In the genomic region with DNA sequence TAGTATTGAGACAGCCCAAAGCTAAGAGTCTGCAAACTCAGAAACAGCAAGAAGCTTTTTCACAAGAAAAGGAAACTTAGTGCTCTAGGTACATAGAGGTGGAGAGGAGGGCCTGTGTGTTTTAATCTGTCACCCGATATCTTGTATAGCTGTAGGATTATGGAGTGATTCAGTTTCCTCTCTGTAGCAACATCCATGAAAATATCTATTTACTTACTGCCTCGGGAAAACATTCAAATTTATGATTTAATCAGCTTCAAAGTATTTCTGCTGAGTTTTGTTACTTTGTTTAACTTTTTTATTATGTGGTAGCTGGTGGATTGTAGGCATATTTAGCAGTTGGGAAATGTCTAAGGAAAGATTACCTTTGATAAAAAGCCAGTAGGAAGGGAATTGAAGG, we compare ENCODE assay signal across 10 cellular contexts.
DNase-seq lines count a peak whose midpoint lies in the region; ATAC-seq, FAIRE-seq and TF ChIP-seq lines count a peak whose summit lies in the region.
"Had no signal": no experiment of that assay in that cellular context is flagged by ENCODE, and none has a peak within 500 bp of the region (broad histone marks: within the 10 kb centered on the region; RNA-seq: fewer than 3 reads in every experiment).

No MANE protein-coding gene starts in this region.

- H3K27me3 ChIP-seq in bronchial epithelial cell (ENCODE audit: control insufficient read depth, insufficient read depth, low read length), result no peaks in the 10 kb centered on the region

- H3K4me1 Mint-ChIP-seq in nephron, result peaks cover 46% of the 10 kb centered on the region

- H3K36me3 ChIP-seq in bronchial epithelial cell (ENCODE audit: control insufficient read depth, insufficient read depth, low read length), result no peaks in the 10 kb centered on the region

- FAIRE-seq in bronchial epithelial cell (lab: Jason Lieb, UNC) (no peak), GM12892 (lab: Jason Lieb, UNC) (no peak)

- H3K4me3 ChIP-seq in bronchial epithelial cell (ENCODE audit: low read depth, low read length), result no peak overlapping the region

- no peaks in the 10 kb centered on the region for H3K36me3 Mint-ChIP-seq in nephron (ENCODE audit: low read depth)

- ATAC-seq in GM21737 (IDR thresholded peaks at IDR 0.05; ENCODE audit: unreplicated experiment), result no peak

- H3K27ac Mint-ChIP-seq in nephron, result peak overlapping the region; percentile 78 to 95 (median 88)

- TF ChIP-seq CTCF in bronchial epithelial cell (IDR thresholded peaks at IDR 0.05; ENCODE audit: insufficient read depth, low read length, severe bottlenecking) (no peak), nephron (IDR thresholded peaks at IDR 0.05; ENCODE audit: unreplicated experiment in 3 of 3) (no peak)

- no peak for TF ChIP-seq POLR2A in GM12892 (IDR thresholded peaks at IDR 0.05; ENCODE audit: low read depth, low read length)

- no peaks in the 10 kb centered on the region for H3K9me3 Mint-ChIP-seq in nephron

- no peak overlapping the region for H3K4me3 Mint-ChIP-seq in nephron

- peak; percentile 17 for DNase-seq in DMS 273 (lab: John Stamatoyannopoulos, UW; ENCODE audit: unreplicated experiment)
- DNase-seq in DMS 273 treated with DMSO at 0.1 percent for 48 hours (lab: John Stamatoyannopoulos, UW), result no peak
- DNase-seq in NCI-H146 treated with DMSO at 0.1 percent for 48 hours (lab: John Stamatoyannopoulos, UW; ENCODE audit: unreplicated experiment), result peak; percentile 63
- DNase-seq in bronchial epithelial cell (ENCODE audit: low read depth), result peak; percentile 88
- no peak for DNase-seq in GM12892 (ENCODE audit: insufficient read length)
- DNase-seq in LoVo (ENCODE audit: low spot score), result no peak
- DNase-seq: activated CD4-positive, CD25-positive, alpha-beta regulatory T cell treated with anti-CD3 and anti-CD28 coated beads, Interleukin-2, amount 50 U/mL, for 72 hours; Karpas-422 had no signal

- no peaks in the 10 kb centered on the region for H3K27me3 Mint-ChIP-seq in nephron (ENCODE audit: low read depth)

Comparison
In these comparisons a context has a peak if more than half of its experiments do, and no peak if none do; other contexts are left out.
1. DNase-seq: peak in DMS 273 (single experiment), NCI-H146 treated with DMSO at 0.1 percent for 48 hours (single experiment) and bronchial epithelial cell (single experiment); none in DMS 273 treated with DMSO at 0.1 percent for 48 hours (single experiment), GM12892 (single experiment) and LoVo (single experiment).